ENCODE assay signal across 9 cellular contexts in the genomic region with DNA sequence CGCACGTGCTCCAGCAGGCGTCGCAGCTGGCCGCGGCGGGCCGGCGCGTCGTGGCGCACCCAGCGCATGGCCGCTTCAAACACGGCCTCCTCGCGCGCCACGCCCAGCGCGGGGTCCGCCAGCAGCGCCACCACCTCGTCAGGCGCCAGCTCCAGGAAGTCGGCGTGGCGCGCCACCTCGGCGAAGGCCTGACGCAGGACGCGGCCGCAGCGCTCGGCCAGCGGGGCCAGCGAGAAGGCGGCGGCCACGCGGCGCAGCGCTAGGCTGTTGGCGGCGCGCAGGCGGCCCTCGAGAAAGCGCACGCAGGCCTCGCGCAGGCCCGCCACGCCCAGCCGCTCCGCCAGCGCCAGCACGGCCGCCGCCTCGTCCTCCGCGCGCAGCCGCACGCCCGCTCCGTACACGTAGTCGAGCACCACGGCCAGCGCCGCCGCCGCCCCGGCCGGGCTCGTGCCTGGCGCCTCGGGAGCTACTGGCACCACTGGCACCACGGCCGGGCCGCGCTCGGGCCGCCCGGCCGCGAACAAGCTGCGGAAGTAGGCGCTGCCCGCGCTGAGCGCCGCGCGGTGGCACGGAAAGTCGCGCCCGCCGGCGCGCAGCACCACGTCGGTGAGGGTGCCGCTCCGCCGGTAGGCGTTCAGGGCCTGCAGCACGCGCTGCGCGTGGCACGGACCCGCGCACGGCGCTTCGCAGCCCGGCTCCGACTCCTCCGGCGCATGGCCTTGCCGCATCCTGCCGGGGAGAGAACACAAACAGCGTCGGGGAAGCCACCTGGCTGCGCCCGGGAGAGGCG. TPM values are rescaled to one million over a fixed set of nuclear protein-coding genes. Genes with fewer than 3 reads are reported as not detected.
DNase-seq lines count a peak whose midpoint lies in the region; ATAC-seq and TF ChIP-seq lines count a peak whose summit lies in the region.
"Had no signal": no experiment of that assay in that cellular context is flagged by ENCODE, and none has a peak within 500 bp of the region (broad histone marks: within the 10 kb centered on the region; RNA-seq: fewer than 3 reads in every experiment).

No MANE protein-coding gene starts in this region.

- H3K9me3 ChIP-seq in RWPE2 (ENCODE audit: severe bottlenecking): no peaks in the 10 kb centered on the region
- H3K9me3 ChIP-seq in aorta (ENCODE audit: control insufficient read depth, low read length): no peaks in the 10 kb centered on the region

- intact Hi-C loops in Right ventricle myocardium inferior (cut with DNase I): no loop called here
- intact Hi-C loops in posterior vena cava (cut with DNase I): no loop called here
- intact Hi-C loops in aorta (cut with DNase I): no loop called here

- ATAC-seq in HG03175 (IDR thresholded peaks at IDR 0.05; ENCODE audit: unreplicated experiment): peak; percentile 44
- peak; percentile 53 for ATAC-seq in RWPE2 (ENCODE audit: low read depth)
- peak; percentile 37 for ATAC-seq in Right ventricle myocardium inferior
- peak; percentile 13 for ATAC-seq in aorta (ENCODE audit: low FRiP score)
- ATAC-seq in HG02623 (IDR thresholded peaks at IDR 0.05; ENCODE audit: unreplicated experiment): no peak

- H3K27me3 ChIP-seq in RWPE2 (ENCODE audit: insufficient read depth, poor library complexity, severe bottlenecking): peaks cover 4% of the 10 kb centered on the region
- H3K27me3 ChIP-seq in aorta (ENCODE audit: control insufficient read depth in 1 of 2, insufficient read depth in 2 of 2, low read length in 1 of 2): no peaks in the 10 kb centered on the region

- DNase-seq in COR-L47 (lab: John Stamatoyannopoulos, UW): peak; percentile 80
- DNase-seq in RWPE2 (ENCODE audit: low spot score): no peak
- DNase-seq in activated naive CD4-positive, alpha-beta T cell treated with anti-CD3 and anti-CD28 coated beads, Interleukin-2, amount 50 U/mL, for 16 hours: peak; percentile 70
- DNase-seq in Right ventricle myocardium inferior (ENCODE audit: missing footprints): peak; percentile 87
- DNase-seq in posterior vena cava (ENCODE audit: low spot score): peak; percentile 91
- peak; percentile 86 to 91 for DNase-seq in aorta

- H3K27ac ChIP-seq in RWPE2 (ENCODE audit: poor library complexity, severe bottlenecking) (peak overlapping the region; percentile 0), aorta (ENCODE audit: low read depth in 1 of 2, low read length in 2 of 2) (no peak overlapping the region)

- TF ChIP-seq CTCF in RWPE2 (IDR thresholded peaks at IDR 0.05; ENCODE audit: poor library complexity, severe bottlenecking): no peak

- peaks cover 2% of the 10 kb centered on the region for H3K4me1 ChIP-seq in RWPE2 (ENCODE audit: insufficient read depth, poor library complexity, severe bottlenecking)
- H3K4me1 ChIP-seq in aorta (ENCODE audit: control insufficient read depth in 1 of 2, insufficient read depth in 2 of 2, low read length in 2 of 2): no peaks in the 10 kb centered on the region

- H3K36me3 ChIP-seq in RWPE2 (ENCODE audit: low read depth) (no peaks in the 10 kb centered on the region), aorta (ENCODE audit: control insufficient read depth in 1 of 2, insufficient read depth in 2 of 2, low read length in 1 of 2) (no peaks in the 10 kb centered on the region)

- 1% methylated on average over 57 to 133 of the region's 133 CpGs for WGBS in aorta, 2 donors

- H3K4me3 ChIP-seq in RWPE2 (ENCODE audit: severe bottlenecking) (peak overlapping the region; percentile 37), aorta (ENCODE audit: low read length in 2 of 2) (no peak overlapping the region)

RNA-seq across cellular contexts. Expression of gene KLHL35, which starts 2.9 kb away (rescaled TPM):
- total RNA-seq in Right ventricle myocardium inferior (0.68 TPM), posterior vena cava (under 1 TPM; 0.67 to 0.79 TPM), aorta (1 to 10 TPM; 1.3 to 3.1 TPM)
- 1 to 10 TPM in 1 of 2 donors, under 1 TPM in 1; 0.75 to 2.4 TPM for polyA plus RNA-seq in aorta
- total RNA-seq: HT1080 had no signal

RNA-seq across cellular contexts. Expression of gene RPS3, which starts 30.8 kb away (rescaled TPM):
- 972 TPM for total RNA-seq in Right ventricle myocardium inferior
- total RNA-seq in posterior vena cava: 1,000 to 10,000 TPM; 1,304 to 1,399 TPM
- total RNA-seq in aorta: 1,000 to 10,000 TPM; 1,466 to 1,593 TPM
- polyA plus RNA-seq in aorta: 1,000 to 10,000 TPM; 2,194 to 3,688 TPM
